ENCODE assay signal across 2 cellular contexts in the genomic region with DNA sequence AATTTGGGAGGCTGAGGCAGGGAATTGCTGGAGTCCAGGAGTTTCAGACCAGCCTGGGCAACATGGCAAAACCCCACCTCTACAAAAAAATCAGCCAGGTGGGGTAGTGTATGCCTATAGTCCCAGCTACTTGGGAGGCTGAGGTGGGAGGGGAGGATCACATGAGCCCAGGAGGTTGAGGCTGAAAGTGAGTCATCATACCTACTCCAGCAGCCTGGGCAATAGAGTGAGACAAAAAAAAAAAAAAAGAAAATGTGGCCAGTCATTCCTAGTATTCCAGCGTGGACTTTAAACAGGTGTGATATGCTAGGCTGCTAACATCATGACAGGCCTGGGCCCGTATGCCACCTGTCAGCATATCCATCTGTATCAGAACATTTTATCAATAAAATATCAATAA.
A peak's percentile ranks its signal among the peaks of the same experiment; 100 is the strongest.
TF ChIP-seq lines count a peak whose summit lies in the region.

No MANE protein-coding gene starts in this region.

TF ChIP-seq in HEK293, 187 proteins besides CTCF, POLR2A, EP300 and RAD21 (continued from another document and continues in another):
- TF ChIP-seq ZNF18 (tag by site-specific recombination; IDR thresholded peaks at IDR 0.05) (no peak), ZNF174 (tag by site-specific recombination; IDR thresholded peaks at IDR 0.05) (no peak), ZEB2 (tag by site-specific recombination; IDR thresholded peaks at IDR 0.05) (no peak), ZNF37A (tag by site-specific recombination; IDR thresholded peaks at IDR 0.05) (no peak), ZBTB7A (tag by site-specific recombination; IDR thresholded peaks at IDR 0.05; ENCODE audit: low read depth) (no peak), GLIS1 (tag by site-specific recombination; IDR thresholded peaks at IDR 0.05) (peak; percentile 93), KLF8 (tag by site-specific recombination; IDR thresholded peaks at IDR 0.05) (0 out of 2 replicates have a peak, but pooled peaks have one; percentile 20), ZNF610 (tag by site-specific recombination; IDR thresholded peaks at IDR 0.05; ENCODE audit: borderline replicate concordance) (no peak), ZNF350 (tag by site-specific recombination; IDR thresholded peaks at IDR 0.05) (no peak), ZNF529 (tag by site-specific recombination; IDR thresholded peaks at IDR 0.05; ENCODE audit: insufficient replicate concordance) (no peak), TSHZ1 (tag by site-specific recombination; IDR thresholded peaks at IDR 0.05; ENCODE audit: borderline replicate concordance) (no peak), ZNF302 (tag by site-specific recombination; IDR thresholded peaks at IDR 0.05; ENCODE audit: low read depth) (no peak), ZNF670 (tag by site-specific recombination; IDR thresholded peaks at IDR 0.05; ENCODE audit: low read depth) (no peak), GLIS2 (tag by site-specific recombination; IDR thresholded peaks at IDR 0.05) (no peak), ZNF664 (tag by site-specific recombination; IDR thresholded peaks at IDR 0.05) (no peak), ZFP69B (tag by site-specific recombination; IDR thresholded peaks at IDR 0.05) (no peak), ZNF629 (tag by site-specific recombination; IDR thresholded peaks at IDR 0.05) (peak; percentile 32; the same call in 1 of the 2 replicates), SP3 (tag by site-specific recombination; IDR thresholded peaks at IDR 0.05) (no peak), ZNF169 (tag by site-specific recombination; IDR thresholded peaks at IDR 0.05) (no peak), HOXC10 (CRISPR knock-in tag; IDR thresholded peaks at IDR 0.05) (no peak)
- TF ChIP-seq, protein P1, sequence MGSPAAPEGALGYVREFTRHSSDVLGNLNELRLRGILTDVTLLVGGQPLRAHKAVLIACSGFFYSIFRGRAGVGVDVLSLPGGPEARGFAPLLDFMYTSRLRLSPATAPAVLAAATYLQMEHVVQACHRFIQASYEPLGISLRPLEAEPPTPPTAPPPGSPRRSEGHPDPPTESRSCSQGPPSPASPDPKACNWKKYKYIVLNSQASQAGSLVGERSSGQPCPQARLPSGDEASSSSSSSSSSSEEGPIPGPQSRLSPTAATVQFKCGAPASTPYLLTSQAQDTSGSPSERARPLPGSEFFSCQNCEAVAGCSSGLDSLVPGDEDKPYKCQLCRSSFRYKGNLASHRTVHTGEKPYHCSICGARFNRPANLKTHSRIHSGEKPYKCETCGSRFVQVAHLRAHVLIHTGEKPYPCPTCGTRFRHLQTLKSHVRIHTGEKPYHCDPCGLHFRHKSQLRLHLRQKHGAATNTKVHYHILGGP (tag by site-specific recombination; IDR thresholded peaks at IDR 0.05), result no peak
- TF ChIP-seq, protein P2, sequence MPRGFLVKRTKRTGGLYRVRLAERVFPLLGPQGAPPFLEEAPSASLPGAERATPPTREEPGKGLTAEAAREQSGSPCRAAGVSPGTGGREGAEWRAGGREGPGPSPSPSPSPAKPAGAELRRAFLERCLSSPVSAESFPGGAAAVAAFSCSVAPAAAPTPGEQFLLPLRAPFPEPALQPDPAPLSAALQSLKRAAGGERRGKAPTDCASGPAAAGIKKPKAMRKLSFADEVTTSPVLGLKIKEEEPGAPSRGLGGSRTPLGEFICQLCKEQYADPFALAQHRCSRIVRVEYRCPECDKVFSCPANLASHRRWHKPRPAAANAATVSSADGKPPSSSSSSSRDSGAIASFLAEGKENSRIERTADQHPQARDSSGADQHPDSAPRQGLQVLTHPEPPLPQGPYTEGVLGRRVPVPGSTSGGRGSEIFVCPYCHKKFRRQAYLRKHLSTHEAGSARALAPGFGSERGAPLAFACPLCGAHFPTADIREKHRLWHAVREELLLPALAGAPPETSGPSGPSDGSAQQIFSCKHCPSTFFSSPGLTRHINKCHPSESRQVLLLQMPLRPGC (tag by site-specific recombination; IDR thresholded peaks at IDR 0.05), result no peak
- TF ChIP-seq, protein P3, sequence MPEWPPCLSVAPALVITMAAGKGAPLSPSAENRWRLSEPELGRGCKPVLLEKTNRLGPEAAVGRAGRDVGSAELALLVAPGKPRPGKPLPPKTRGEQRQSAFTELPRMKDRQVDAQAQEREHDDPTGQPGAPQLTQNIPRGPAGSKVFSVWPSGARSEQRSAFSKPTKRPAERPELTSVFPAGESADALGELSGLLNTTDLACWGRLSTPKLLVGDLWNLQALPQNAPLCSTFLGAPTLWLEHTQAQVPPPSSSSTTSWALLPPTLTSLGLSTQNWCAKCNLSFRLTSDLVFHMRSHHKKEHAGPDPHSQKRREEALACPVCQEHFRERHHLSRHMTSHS (tag by site-specific recombination; IDR thresholded peaks at IDR 0.05), result no peak

TF ChIP-seq in K562, 482 proteins besides CTCF, POLR2A, EP300 and RAD21 (continued from another document):
- TF ChIP-seq, protein P4, sequence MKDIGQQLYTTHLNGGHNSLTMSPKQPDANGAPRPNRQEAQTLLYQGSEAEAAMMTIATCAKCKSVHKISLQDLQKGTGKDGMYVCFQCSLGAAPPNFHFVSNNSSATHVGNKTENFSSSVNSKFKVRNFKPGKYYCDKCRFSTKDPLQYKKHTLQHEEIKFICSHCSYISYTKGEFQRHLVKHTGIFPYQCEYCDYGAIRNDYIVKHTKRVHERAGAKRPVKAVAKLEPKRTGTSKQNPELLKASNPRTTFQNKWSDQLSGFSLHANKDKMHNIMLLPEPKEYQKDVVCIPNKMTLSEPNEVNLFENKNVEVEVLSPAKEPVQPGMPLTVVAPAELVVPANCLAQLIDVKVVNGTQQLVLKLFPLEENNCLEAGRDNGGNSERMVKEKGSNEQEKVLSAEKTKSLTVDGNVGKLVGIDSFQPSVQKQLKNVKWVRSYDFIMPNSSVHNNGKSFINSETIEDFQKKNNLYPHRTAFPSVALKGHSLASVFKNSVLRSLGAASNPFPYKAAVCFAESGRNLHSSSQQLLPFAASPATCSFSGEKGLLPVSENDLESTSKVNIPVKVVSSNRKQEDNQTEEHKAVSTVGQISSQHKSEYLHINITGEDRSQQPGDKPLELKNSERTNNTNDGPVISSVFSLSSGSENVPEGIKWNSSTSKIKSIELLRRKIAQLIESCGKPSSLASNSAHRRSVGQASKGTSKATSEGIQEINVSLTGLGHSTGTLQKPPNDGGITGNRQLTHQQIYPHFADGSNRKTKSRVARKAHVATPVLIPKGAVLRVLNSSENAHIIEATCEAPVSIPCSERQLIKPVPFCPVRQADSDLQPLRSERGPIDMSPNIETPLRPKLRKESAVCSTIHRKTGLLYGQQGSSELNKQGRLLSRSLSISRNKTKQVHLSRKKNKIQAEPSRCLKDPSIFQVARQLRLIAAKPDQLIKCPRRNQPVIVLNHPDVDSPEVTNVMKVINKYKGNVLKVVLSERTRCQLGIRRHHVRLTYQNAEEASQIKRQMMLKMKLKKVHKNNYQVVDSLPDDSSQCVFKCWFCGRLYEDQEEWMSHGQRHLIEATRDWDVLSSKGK (CRISPR knock-in tag; IDR thresholded peaks at IDR 0.05), result no peak
- TF ChIP-seq IFI16 (CRISPR knock-in tag; IDR thresholded peaks at IDR 0.05), result no peak
- TF ChIP-seq KAT2B (IDR thresholded peaks at IDR 0.05; ENCODE audit: low read depth, low read length), result no peak
- peak; percentile 20; the same call in 1 of the 2 replicates for TF ChIP-seq JUND (IDR thresholded peaks at IDR 0.05; ENCODE audit: borderline replicate concordance, low read depth, low read length)
- TF ChIP-seq JUND (tag; IDR thresholded peaks at IDR 0.05; ENCODE audit: borderline replicate concordance, low read depth, low read length), result no peak
- 0 out of 2 replicates have a peak, but pooled peaks have one; percentile 22 for TF ChIP-seq FOSL1 (tag; conservative IDR thresholded peaks at IDR 0.05)
- no peak for TF ChIP-seq GABPB2 (CRISPR knock-in tag; conservative IDR thresholded peaks at IDR 0.05)
- TF ChIP-seq TBP (optimal IDR thresholded peaks at IDR 0.05; ENCODE audit: low read depth, low read length), result no peak
